Comparison of ENCODE assay signal across 8 cellular contexts in genomic region chr22:40857309-40857851, GRCh38. TPM values are rescaled to one million over a fixed set of nuclear protein-coding genes. Genes with fewer than 3 reads are reported as not detected.
DNase-seq lines count a peak whose midpoint lies in the region; ATAC-seq, FAIRE-seq and TF ChIP-seq lines count a peak whose summit lies in the region.

No MANE protein-coding gene starts in this region.

- peaks cover 48% of the 10 kb centered on the region for H3K4me1 ChIP-seq in BLaER1

- peaks cover 41% of the 10 kb centered on the region for H3K36me3 Mint-ChIP-seq in dendritic cell treated with granulocyte-macrophage colony-stimulating factor and Interleukin-4, amounts not matched to agents 40 ng/mL and 50 ng/mL, for 4 days (ENCODE audit: low read depth)
- no peaks in the 10 kb centered on the region for H3K36me3 Mint-ChIP-seq in natural killer cell

- no peaks in the 10 kb centered on the region for H3K27me3 ChIP-seq in BLaER1

- ATAC-seq in natural killer cell (peak in 1 of 3 donors; percentile 0), HG03280 (IDR thresholded peaks at IDR 0.05; ENCODE audit: unreplicated experiment) (no peak)

- no peak for TF ChIP-seq CTCF in LNCaP clone FGC (IDR thresholded peaks at IDR 0.05; ENCODE audit: control insufficient read depth, extremely low read depth, insufficient read depth)
- TF ChIP-seq CTCF in natural killer cell (IDR thresholded peaks at IDR 0.05): no peak

- peaks cover 44% of the 10 kb centered on the region for H4K20me1 ChIP-seq in BLaER1

- H3K27ac ChIP-seq in BLaER1: peak overlapping the region; percentile 97

- DNase-seq in LNCaP clone FGC (ENCODE audit: low read depth) (no peak), natural killer cell (no peak), H4 (ENCODE audit: low spot score) (no peak), RCC 7860 (ENCODE audit: low spot score) (no peak)
- DNase-seq in activated CD4-positive, CD25-positive, alpha-beta regulatory T cell (lab: John Stamatoyannopoulos, UW): no peak

- H3K9ac ChIP-seq in BLaER1: peak overlapping the region; percentile 94

- H3K9me3 Mint-ChIP-seq in dendritic cell treated with granulocyte-macrophage colony-stimulating factor and Interleukin-4, amounts not matched to agents 40 ng/mL and 50 ng/mL, for 4 days: no peaks in the 10 kb centered on the region
- no peaks in the 10 kb centered on the region for H3K9me3 Mint-ChIP-seq in natural killer cell

- FAIRE-seq in RCC 7860 (lab: Jason Lieb, UNC): no peak

- no peaks in the 10 kb centered on the region for H3K9me3 ChIP-seq in BLaER1

- H3K36me3 ChIP-seq in BLaER1: peaks cover 24% of the 10 kb centered on the region

- H3K27ac Mint-ChIP-seq in dendritic cell treated with granulocyte-macrophage colony-stimulating factor and Interleukin-4, amounts not matched to agents 40 ng/mL and 50 ng/mL, for 4 days: peak overlapping the region; percentile 99
- peak overlapping the region; percentile 99 to 100 for H3K27ac Mint-ChIP-seq in natural killer cell

- H3K4me2 ChIP-seq in BLaER1: peak overlapping the region; percentile 91

- peaks cover 37% of the 10 kb centered on the region for H3K4me1 Mint-ChIP-seq in dendritic cell treated with granulocyte-macrophage colony-stimulating factor and Interleukin-4, amounts not matched to agents 40 ng/mL and 50 ng/mL, for 4 days (ENCODE audit: low read depth)
- H3K4me1 Mint-ChIP-seq in natural killer cell: peaks cover 23 to 34% of the 10 kb centered on the region in 2 donors

- H3K27me3 Mint-ChIP-seq in dendritic cell treated with granulocyte-macrophage colony-stimulating factor and Interleukin-4, amounts not matched to agents 40 ng/mL and 50 ng/mL, for 4 days: no peaks in the 10 kb centered on the region
- no peaks in the 10 kb centered on the region for H3K27me3 Mint-ChIP-seq in natural killer cell (ENCODE audit: low read depth in 2 of 2)

- H3K4me3 Mint-ChIP-seq in dendritic cell treated with granulocyte-macrophage colony-stimulating factor and Interleukin-4, amounts not matched to agents 40 ng/mL and 50 ng/mL, for 4 days: peak overlapping the region; percentile 99
- peak overlapping the region; percentile 98 for H3K4me3 Mint-ChIP-seq in natural killer cell

- intact Hi-C loops in dendritic cell treated with granulocyte-macrophage colony-stimulating factor and Interleukin-4, amounts not matched to agents 40 ng/mL and 50 ng/mL, for 4 days (cut with micrococcal nuclease): loop anchor here (5.0 kb wide), 1 partner anchor 430 kb away; the partner anchor contains the start of gene RANGAP1
- intact Hi-C loops in natural killer cell (cut with micrococcal nuclease): loop anchor here (2.0 to 5.0 kb wide), 2 partner anchors 39 to 235 kb away; partner anchors contain the start of genes EP300 and SLC25A17

- H3K4me3 ChIP-seq in BLaER1 (peak overlapping the region; percentile 84), LNCaP clone FGC (ENCODE audit: low read depth, low read length) (peak overlapping the region; percentile 98)

RNA-seq across cellular contexts. Expression of gene XPNPEP3, which starts 0.4 kb away (rescaled TPM):
- total RNA-seq in natural killer cell: 10 to 100 TPM; 14.8 to 17.8 (median 15.1) TPM
- total RNA-seq in H4 (2014; rRNA removed; shearing (Covaris generic)): 7.9 and 16.7 TPM in 2 replicates

RNA-seq across cellular contexts. Expression of gene ST13, which starts 0.9 kb away (rescaled TPM):
- 10 to 100 TPM; 72.2 to 81.9 (median 77.5) TPM for total RNA-seq in natural killer cell
- total RNA-seq in H4 (2014; rRNA removed; shearing (Covaris generic)): 145 and 175 TPM in 2 replicates

RNA-seq across cellular contexts. Expression of gene DNAJB7, which starts 4.5 kb away (rescaled TPM):
- total RNA-seq in natural killer cell: not detected
- not detected in 2 replicates for total RNA-seq in H4 (2014; rRNA removed; shearing (Covaris generic))

RNA-seq across cellular contexts. Expression of gene SLC25A17, which starts 38.2 kb away (rescaled TPM):
- 10 to 100 TPM in 2 of 3 donors, 1 to 10 TPM in 1; 9.2 to 13.4 (median 10.0) TPM for total RNA-seq in natural killer cell
- total RNA-seq in H4 (2014; rRNA removed; shearing (Covaris generic)): 46.1 and 47.3 TPM in 2 replicates
